16 cellular contexts compared by ENCODE assay signal in the genomic region with DNA sequence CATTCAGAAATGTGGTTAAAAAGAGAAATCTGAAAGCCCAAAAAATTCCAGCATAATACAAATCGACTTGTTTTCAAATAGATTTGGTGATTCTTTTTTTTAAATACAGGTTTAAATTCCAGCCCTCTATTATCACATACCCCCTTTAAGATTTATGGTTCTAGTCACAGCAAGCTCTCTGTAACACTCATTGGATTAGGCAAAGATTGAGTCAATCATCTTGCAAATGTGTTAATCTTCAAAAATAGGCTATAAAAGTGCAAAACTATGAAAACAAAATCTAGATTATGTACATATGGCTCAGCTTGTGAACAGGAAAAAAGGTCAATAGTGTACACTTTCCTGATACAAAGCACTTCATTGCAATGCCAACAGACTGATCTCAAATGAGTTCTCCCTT. TPM values are rescaled to one million over a fixed set of nuclear protein-coding genes. Genes with fewer than 3 reads are reported as not detected.
DNase-seq lines count a peak whose midpoint lies in the region; ATAC-seq and TF ChIP-seq lines count a peak whose summit lies in the region.
"Had no signal": no experiment of that assay in that cellular context is flagged by ENCODE, and none has a peak within 500 bp of the region (broad histone marks: within the 10 kb centered on the region; RNA-seq: fewer than 3 reads in every experiment).

No MANE protein-coding gene starts in this region.

- TF ChIP-seq CTCF in chondrocyte (IDR thresholded peaks at IDR 0.05): no peak

- H3K4me3 Mint-ChIP-seq in activated naive CD8-positive, alpha-beta T cell: no peak overlapping the region
- H3K4me3 Mint-ChIP-seq in activated naive CD8-positive, alpha-beta T cell treated with anti-CD3 and anti-CD28 coated beads, Interleukin-2, amount 50 U/mL, for 24 hours: no peak overlapping the region
- H3K4me3 Mint-ChIP-seq in chondrocyte (ENCODE audit: unreplicated experiment): no peak overlapping the region
- H3K4me3 Mint-ChIP-seq: HFFc6 had no signal

- no peaks in the 10 kb centered on the region for H3K27me3 Mint-ChIP-seq in activated naive CD8-positive, alpha-beta T cell
- no peaks in the 10 kb centered on the region for H3K27me3 Mint-ChIP-seq in activated naive CD8-positive, alpha-beta T cell treated with anti-CD3 and anti-CD28 coated beads, Interleukin-2, amount 50 U/mL, for 24 hours
- no peaks in the 10 kb centered on the region for H3K27me3 Mint-ChIP-seq in chondrocyte (ENCODE audit: low read depth)

- ATAC-seq in activated naive CD8-positive, alpha-beta T cell treated with anti-CD3 and anti-CD28 coated beads, Interleukin-2, amount 50 U/mL, for 24 hours: no peak
- ATAC-seq in GM18511 (IDR thresholded peaks at IDR 0.05; ENCODE audit: unreplicated experiment) (no peak), esophagus mucosa (no peak)
- ATAC-seq: PC-3 had no signal

- peaks cover 2% of the 10 kb centered on the region for H3K36me3 Mint-ChIP-seq in activated naive CD8-positive, alpha-beta T cell
- peaks cover 47% of the 10 kb centered on the region for H3K36me3 Mint-ChIP-seq in activated naive CD8-positive, alpha-beta T cell treated with anti-CD3 and anti-CD28 coated beads, Interleukin-2, amount 50 U/mL, for 24 hours (ENCODE audit: low read depth)
- peaks cover 31% of the 10 kb centered on the region for H3K36me3 Mint-ChIP-seq in chondrocyte (ENCODE audit: low read depth)

- DNase-seq in activated naive CD8-positive, alpha-beta T cell treated with anti-CD3 and anti-CD28 coated beads, Interleukin-2, amount 50 U/mL, for 24 hours: no peak
- DNase-seq in chondrocyte (ENCODE audit: low spot score) (no peak), DMS114 treated with DMSO at 0.1 percent for 48 hours (lab: John Stamatoyannopoulos, UW; ENCODE audit: unreplicated experiment) (no peak)
- DNase-seq: DMS79 treated with DMSO at 0.1 percent for 48 hours, HFFc6, Karpas-422, NCI-H1048, NCI-H1436 treated with DMSO at 0.1 percent for 48 hours, NCI-H2029, NCI-H2171, NCI-H526, PC-3 had no signal

- peak overlapping the region; percentile 71 for H3K27ac Mint-ChIP-seq in activated naive CD8-positive, alpha-beta T cell
- H3K27ac Mint-ChIP-seq in activated naive CD8-positive, alpha-beta T cell treated with anti-CD3 and anti-CD28 coated beads, Interleukin-2, amount 50 U/mL, for 24 hours: no peak overlapping the region
- peak overlapping the region; percentile 34 for H3K27ac Mint-ChIP-seq in chondrocyte (ENCODE audit: unreplicated experiment)
- H3K27ac Mint-ChIP-seq: HFFc6 had no signal

- H3K9me3 Mint-ChIP-seq in activated naive CD8-positive, alpha-beta T cell (ENCODE audit: low read depth): no peaks in the 10 kb centered on the region
- no peaks in the 10 kb centered on the region for H3K9me3 Mint-ChIP-seq in activated naive CD8-positive, alpha-beta T cell treated with anti-CD3 and anti-CD28 coated beads, Interleukin-2, amount 50 U/mL, for 24 hours
- H3K9me3 Mint-ChIP-seq in chondrocyte (ENCODE audit: low read depth): no peaks in the 10 kb centered on the region
- H3K9me3 Mint-ChIP-seq: HFFc6 had no signal

- H3K4me1 Mint-ChIP-seq in activated naive CD8-positive, alpha-beta T cell (ENCODE audit: low read depth): peaks cover 53% of the 10 kb centered on the region
- H3K4me1 Mint-ChIP-seq in activated naive CD8-positive, alpha-beta T cell treated with anti-CD3 and anti-CD28 coated beads, Interleukin-2, amount 50 U/mL, for 24 hours: peaks cover 28% of the 10 kb centered on the region
- H3K4me1 Mint-ChIP-seq in chondrocyte (ENCODE audit: low read depth): no peaks in the 10 kb centered on the region

TF ChIP-seq in PFSK-1, 5 proteins besides CTCF, POLR2A, EP300 and RAD21:
- TF ChIP-seq SIN3A (IDR thresholded peaks at IDR 0.05; ENCODE audit: borderline replicate concordance, insufficient read depth, low read length) (no peak), POLR2AphosphoS5 (IDR thresholded peaks at IDR 0.05; ENCODE audit: low read depth, low read length) (0 out of 2 replicates have a peak, but pooled peaks have one; percentile 21)

RNA-seq across cellular contexts. Expression of gene ZNF217, which starts 26.3 kb away (rescaled TPM):
- 29.2 TPM for polyA plus RNA-seq in PFSK-1 (2012; ENCODE audit: insufficient read length, low read depth)
- 26.9 to 28.7 TPM (median 27.0 TPM) in 3 replicates for total RNA-seq in chondrocyte
- total RNA-seq in esophagus mucosa: 30.4 TPM
